ENCODE assay signal across 8 cellular contexts in genomic region chr18:80246656-80247402, GRCh38. TPM values are rescaled to one million over a fixed set of nuclear protein-coding genes. Genes with fewer than 3 reads are reported as not detected.
DNase-seq lines count a peak whose midpoint lies in the region; ATAC-seq and TF ChIP-seq lines count a peak whose summit lies in the region.

No MANE protein-coding gene starts in this region.

- no peaks in the 10 kb centered on the region for H3K27me3 Mint-ChIP-seq in MCF 10A (ENCODE audit: insufficient read depth, unreplicated experiment)

- no peak overlapping the region for H2BK15ac ChIP-seq in IMR-90 (ENCODE audit: low read depth, low read length)

- H4K20me1 ChIP-seq in IMR-90 (ENCODE audit: insufficient read depth, low read length), result peaks cover 6% of the 10 kb centered on the region; the same call in 1 of the 2 replicates

- H3K9me3 ChIP-seq in IMR-90 (ENCODE audit: control insufficient read depth, insufficient read depth, low read length), result no peaks in the 10 kb centered on the region
- H3K9me3 ChIP-seq in stomach smooth muscle (ENCODE audit: control insufficient read depth in 2 of 2, low read length in 2 of 2), result no peaks in the 10 kb centered on the region

- 0% methylated on average over 14 of the region's 83 CpGs; no CpG with 5 or more reads in 1 of the 2 experiments for WGBS in IMR-90 (ENCODE audit: extremely low coverage in 2 of 2, insufficient read length in 1 of 2), 2 experiments

- peaks cover 2% of the 10 kb centered on the region for H3K4me1 ChIP-seq in IMR-90 (ENCODE audit: control insufficient read depth, insufficient read depth, low read length)
- H3K4me1 ChIP-seq in stomach smooth muscle (ENCODE audit: control insufficient read depth, insufficient read depth, low read length), result peaks cover 8% of the 10 kb centered on the region

- H2BK5ac ChIP-seq in IMR-90 (ENCODE audit: low read depth, low read length, poor library complexity, severe bottlenecking), result no peak overlapping the region

- no peak overlapping the region for H2BK20ac ChIP-seq in IMR-90 (ENCODE audit: low read depth, low read length)

- no peaks in the 10 kb centered on the region for H3K36me3 Mint-ChIP-seq in MCF 10A (ENCODE audit: insufficient read depth, unreplicated experiment)

- ATAC-seq in GM21381 (IDR thresholded peaks at IDR 0.05; ENCODE audit: unreplicated experiment) (peak; percentile 17), IMR-90 (ENCODE audit: low read depth) (peak; percentile 28), left colon (peak; percentile 23)

- H4K8ac ChIP-seq in IMR-90 (ENCODE audit: low read depth in 2 of 2, low read length in 2 of 2), result no peak overlapping the region

- DNase-seq in EH (ENCODE audit: low read depth), result peak; percentile 15
- DNase-seq in IMR-90, result no peak
- DNase-seq in MCF 10A (ENCODE audit: unreplicated experiment), result peak; percentile 31
- peak in 1 of 2 donors; percentile 30 for DNase-seq in left colon
- no peak for DNase-seq in amniotic stem cell (lab: John Stamatoyannopoulos, UW)
- DNase-seq in pons (ENCODE audit: low spot score), result no peak

- H3K23ac ChIP-seq in IMR-90 (ENCODE audit: low read depth, low read length), result peak overlapping the region; percentile 71; the same call in 1 of the 2 replicates

- peak overlapping the region; percentile 78 for H3K4me2 ChIP-seq in IMR-90 (ENCODE audit: low read depth, low read length)

- no peak overlapping the region for H2AK5ac ChIP-seq in IMR-90 (ENCODE audit: low read depth, low read length)

- H3K27ac ChIP-seq in IMR-90 (ENCODE audit: insufficient read depth, low read length), result peak overlapping the region; percentile 40; the same call in 1 of the 2 replicates
- no peak overlapping the region for H3K27ac ChIP-seq in stomach smooth muscle (ENCODE audit: low read length)

- dilution Hi-C loops in IMR-90 (cut with HindIII; ENCODE audit: low sequenced_read_pairs, unreplicated experiment), result no loop called here

- no peaks in the 10 kb centered on the region for H3K9me3 Mint-ChIP-seq in MCF 10A (ENCODE audit: unreplicated experiment)

- H3K56ac ChIP-seq in IMR-90 (ENCODE audit: extremely low read depth, insufficient read depth, low read length), result no peak overlapping the region

- H3K18ac ChIP-seq in IMR-90 (ENCODE audit: low read depth, low read length), result peak overlapping the region; percentile 37; the same call in 1 of the 2 replicates

- CTCF ChIA-PET in IMR-90 (lab: Yijun Ruan, JAX) (no interaction called here), MCF 10A (lab: Yijun Ruan, JAX) (interaction anchor here (0.6 to 1.1 kb wide), 3 partner anchors 74 to 862 kb away, joined by 3 to 5 read pairs (median 4); no protein-coding TSS in a partner anchor)

- H2AFZ ChIP-seq in IMR-90 (replicated peaks; ENCODE audit: low read length, poor library complexity), result peak overlapping the region; percentile 89

- H3K4me1 Mint-ChIP-seq in MCF 10A (ENCODE audit: insufficient read depth, unreplicated experiment), result peaks cover 27% of the 10 kb centered on the region

- TF ChIP-seq RAD21 in IMR-90 (IDR thresholded peaks at IDR 0.05; ENCODE audit: low read length), result no peak

- H3K4me3 ChIP-seq in IMR-90 (ENCODE audit: insufficient read depth, low read depth, low read length), result peak overlapping the region; percentile 99
- H3K4me3 ChIP-seq in stomach smooth muscle (ENCODE audit: low read length in 2 of 2), result peak overlapping the region; percentile 60 to 77

- no peaks in the 10 kb centered on the region for H3K36me3 ChIP-seq in IMR-90 (ENCODE audit: control insufficient read depth, insufficient read depth, low read length)
- no peaks in the 10 kb centered on the region for H3K36me3 ChIP-seq in stomach smooth muscle (ENCODE audit: control insufficient read depth in 2 of 2, insufficient read depth in 2 of 2, low read length in 2 of 2)

- H2AK9ac ChIP-seq in IMR-90 (replicated peaks; ENCODE audit: low read depth, low read length, poor library complexity), result no peak overlapping the region

- peak overlapping the region; percentile 74 for H3K4me3 Mint-ChIP-seq in MCF 10A (ENCODE audit: unreplicated experiment)

- no peak overlapping the region for H2BK120ac ChIP-seq in IMR-90 (ENCODE audit: low read depth, low read length)

- POLR2A ChIA-PET in IMR-90 (lab: Charles Lee; ENCODE audit: unreplicated experiment) (no interaction called here), MCF 10A (lab: Yijun Ruan, JAX) (interaction anchor here (1.3 to 1.4 kb wide), 2 partner anchors 13 to 67 kb away, joined by 6 read pairs; no protein-coding TSS in a partner anchor)

- H3K9ac ChIP-seq in IMR-90 (ENCODE audit: low read depth, low read length) (peak overlapping the region; percentile 90), stomach smooth muscle (ENCODE audit: low read length in 2 of 2) (peak overlapping the region; percentile 51 to 59)

- H3K4ac ChIP-seq in IMR-90 (ENCODE audit: low read depth, low read length), result peak overlapping the region; percentile 29; the same call in 1 of the 2 replicates

- intact Hi-C loops in IMR-90 (cut with micrococcal nuclease) (loop anchor here (1.0 kb wide), 1 partner anchor 138 kb away; the partner anchor contains the start of gene ADNP2), MCF 10A (cut with micrococcal nuclease) (no loop called here), left colon (cut with DNase I, micrococcal nuclease) (no loop called here)

- no peak for TF ChIP-seq POLR2A in IMR-90 (IDR thresholded peaks at IDR 0.05; ENCODE audit: low read depth, low read length)

- in situ Hi-C loops in IMR-90 (cut with MboI; ENCODE audit: low sequenced_read_pairs), result no loop called here

- no peak overlapping the region for H3K14ac ChIP-seq in IMR-90 (replicated peaks; ENCODE audit: low read depth, low read length)

- H3K27ac Mint-ChIP-seq in MCF 10A (ENCODE audit: low read depth, unreplicated experiment), result no peak overlapping the region

- BruUV-seq in IMR-90 (replicated peaks; lab: Mats Ljungman, UMichigan) (no TSS peak), MCF 10A (replicated peaks; lab: Mats Ljungman, UMichigan) (no TSS peak)

- H3K79me1 ChIP-seq in IMR-90 (ENCODE audit: low read depth in 1 of 2, low read length in 2 of 2), result peaks cover 0 to 29% of the 10 kb centered on the region in 2 experiments; a peak in 1 of 4 replicates

- TF ChIP-seq CTCF in IMR-90 (conservative IDR thresholded peaks at IDR 0.05; ENCODE audit: low read depth, low read length), result no peak
- no peak for TF ChIP-seq CTCF in MCF 10A (IDR thresholded peaks at IDR 0.05; ENCODE audit: unreplicated experiment)

- no peaks in the 10 kb centered on the region for H3K27me3 ChIP-seq in IMR-90 (ENCODE audit: control insufficient read depth, insufficient read depth, low read length)
- H3K27me3 ChIP-seq in stomach smooth muscle (ENCODE audit: control insufficient read depth in 1 of 2, insufficient read depth in 2 of 2, low read length in 2 of 2), result no peaks in the 10 kb centered on the region

- no peaks in the 10 kb centered on the region for H3K9me1 ChIP-seq in IMR-90 (ENCODE audit: insufficient read depth, low read length)

- H4K5ac ChIP-seq in IMR-90 (ENCODE audit: low read depth, low read length), result no peak overlapping the region

- H4K91ac ChIP-seq in IMR-90 (ENCODE audit: insufficient read depth, low read depth, low read length), result no peak overlapping the region

TF ChIP-seq in IMR-90, 13 proteins besides CTCF, POLR2A, EP300 and RAD21:
- no peak for TF ChIP-seq MXI1 (IDR thresholded peaks at IDR 0.05; ENCODE audit: borderline replicate concordance, low read depth, low read length)
- no peak for TF ChIP-seq USF2 (IDR thresholded peaks at IDR 0.05; ENCODE audit: low read depth, low read length)
- TF ChIP-seq CEBPB (IDR thresholded peaks at IDR 0.05; ENCODE audit: low read depth, low read length), result no peak
- no peak for TF ChIP-seq CHD1 (IDR thresholded peaks at IDR 0.05; ENCODE audit: low read depth, low read length)
- TF ChIP-seq RCOR1 (IDR thresholded peaks at IDR 0.05; ENCODE audit: insufficient replicate concordance, low read length), result no peak
- no peak for TF ChIP-seq SMC3 (IDR thresholded peaks at IDR 0.05; ENCODE audit: low read depth, low read length)
- TF ChIP-seq BHLHE40 (IDR thresholded peaks at IDR 0.05; ENCODE audit: low read depth, low read length), result no peak
- no peak for TF ChIP-seq RFX5 (IDR thresholded peaks at IDR 0.05; ENCODE audit: low read depth, low read length)
- no peak for TF ChIP-seq FOS (IDR thresholded peaks at IDR 0.05; ENCODE audit: low read depth, low read length)
- TF ChIP-seq ELK1 (IDR thresholded peaks at IDR 0.05; ENCODE audit: borderline replicate concordance, low read depth, low read length), result no peak
- TF ChIP-seq MAFK (IDR thresholded peaks at IDR 0.05; ENCODE audit: low read depth, low read length), result no peak
- TF ChIP-seq MAZ (IDR thresholded peaks at IDR 0.05; ENCODE audit: borderline replicate concordance, low read depth, low read length), result no peak; the same call in 1 of the 2 replicates
- TF ChIP-seq NFE2L2 (IDR thresholded peaks at IDR 0.05; ENCODE audit: low read depth, low read length), result no peak
TF ChIP-seq in IMR-90: peak in this region for 0.

RNA-seq across cellular contexts. Expression of gene PARD6G, which starts 0.5 kb away (rescaled TPM):
- total RNA-seq in IMR-90 (2012; rRNA removed), result 2.5 and 3.3 TPM in 2 replicates
- 4.6 and 4.7 TPM in 2 replicates for polyA plus RNA-seq in IMR-90 (2012; rRNA removed)
- 4.8 and 5.6 TPM in 2 replicates for polyA plus RNA-seq in IMR-90 (2012; cell fraction: cytosol; rRNA removed)
- 3.6 and 3.7 TPM in 2 replicates for polyA plus RNA-seq in IMR-90 (2012; cell fraction: nucleus; rRNA removed; ENCODE audit: low replicate concordance)
- total RNA-seq in MCF 10A (2022), result 8.1 and 8.2 TPM in 2 replicates
- 1 to 10 TPM; 2.5 to 2.7 TPM for total RNA-seq in left colon

Comparison
In these comparisons a context has a peak if more than half of its experiments do, and no peak if none do; other contexts are left out.
1. DNase-seq: peak in EH (single experiment) and MCF 10A (single experiment); none in IMR-90 (single experiment), amniotic stem cell (single experiment) and pons (single experiment).
2. Peak in every context shown above with its lines, with median percentiles within 50 percentile points of each other: ATAC-seq.